ENCODE assay signal across 1 cellular context in the genomic region with DNA sequence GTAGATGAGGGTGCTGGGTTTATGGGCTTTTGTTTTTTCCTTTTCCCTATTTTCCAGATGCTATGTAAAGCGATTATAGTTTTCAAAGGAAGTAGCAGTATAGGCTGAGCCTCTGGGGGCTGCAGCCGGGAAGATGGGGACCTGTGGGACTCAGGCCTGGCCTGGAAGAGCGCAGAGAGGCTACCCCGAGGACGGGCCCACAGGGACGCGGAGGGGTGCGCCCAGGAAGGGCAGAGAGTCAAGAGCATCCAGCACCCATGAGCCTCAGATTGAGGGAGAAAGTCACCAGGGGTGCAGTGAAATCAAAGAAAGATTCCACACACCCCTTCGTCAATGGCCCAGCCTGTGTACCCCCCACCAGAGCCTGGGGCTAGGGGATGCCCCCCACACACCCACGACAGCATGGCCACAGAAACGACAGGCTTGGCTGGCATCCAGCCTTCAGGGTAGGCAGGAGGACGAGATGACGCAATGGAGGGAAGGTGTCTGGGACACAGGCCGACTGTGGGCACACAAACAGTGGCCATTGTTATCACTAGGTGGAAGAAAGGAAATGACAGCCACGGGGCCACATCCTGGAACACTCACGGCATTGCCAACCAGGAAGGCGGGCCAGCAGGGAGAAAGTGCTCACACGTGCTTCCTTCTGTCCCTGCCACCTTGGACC.
TF ChIP-seq lines count a peak whose summit lies in the region.

No MANE protein-coding gene starts in this region.

TF ChIP-seq in HEK293, 187 proteins besides CTCF, POLR2A, EP300 and RAD21 (continued from another document):
- TF ChIP-seq ZNF174 (tag by site-specific recombination; IDR thresholded peaks at IDR 0.05) (no peak), BCL11A (tag by site-specific recombination; IDR thresholded peaks at IDR 0.05; ENCODE audit: low read depth) (no peak)
